Comparison of ENCODE assay signal across 11 cellular contexts in genomic region chr11:45800261-45800660, GRCh38.
"Had no signal": no experiment of that assay in that cellular context is flagged by ENCODE, and none has a peak within 500 bp of the region (broad histone marks: within the 10 kb centered on the region; RNA-seq: fewer than 3 reads in every experiment).

No MANE protein-coding gene starts in this region.

- H3K36me3 ChIP-seq: HAP-1 had no signal

- H3K9ac ChIP-seq: GM23248 had no signal

- H3K27ac ChIP-seq: GM23248 had no signal

- H2AFZ ChIP-seq: GM23248, GM23338 had no signal

- ATAC-seq: GM23338, HCT116 had no signal

- H3K4me3 Mint-ChIP-seq: GM23338, H9, HFFc6 had no signal

- H3K27ac Mint-ChIP-seq: GM23338, H9, HFFc6 had no signal

- H3K9me3 Mint-ChIP-seq: GM23338, HFFc6 had no signal

- H3K4me3 ChIP-seq: GM23248, GM23338, HAP-1 had no signal

- FAIRE-seq: H1, H54 had no signal

- H3K4me2 ChIP-seq: GM23338 had no signal

- DNase-seq: GM23248, GOT3, H7, H9, HCEC 1CT, HFFc6 had no signal

- H3K4me1 ChIP-seq: HAP-1 had no signal

- H3K9me3 ChIP-seq: HAP-1 had no signal
